ENCODE assay signal across 12 cellular contexts in genomic region chr16:25747160-25747758, GRCh38. TPM values are rescaled to one million over a fixed set of nuclear protein-coding genes. Genes with fewer than 3 reads are reported as not detected.
DNase-seq lines count a peak whose midpoint lies in the region; ATAC-seq and TF ChIP-seq lines count a peak whose summit lies in the region.
"Had no signal": no experiment of that assay in that cellular context is flagged by ENCODE, and none has a peak within 500 bp of the region (broad histone marks: within the 10 kb centered on the region; RNA-seq: fewer than 3 reads in every experiment).

No MANE protein-coding gene starts in this region.

- H3K9ac ChIP-seq in GM23248 (no peak overlapping the region), Karpas-422 (ENCODE audit: low read length) (no peak overlapping the region)

- no peaks in the 10 kb centered on the region for H3K9me2 ChIP-seq in GM23248 (ENCODE audit: insufficient read depth)
- H3K9me2 ChIP-seq in Karpas-422 (replicated peaks; ENCODE audit: insufficient read depth, low read length): no peaks in the 10 kb centered on the region

- no peaks in the 10 kb centered on the region for H3K4me1 ChIP-seq in GM23248 (ENCODE audit: insufficient read depth)
- no peaks in the 10 kb centered on the region for H3K4me1 ChIP-seq in Karpas-422 (ENCODE audit: low read length)
- H3K4me1 ChIP-seq: esophagus squamous epithelium had no signal

- 41% methylated on average over 7 of the region's 7 CpGs for WGBS in GM23248 (ENCODE audit: low coverage in 1 of 2, low lambda C conversion rate in 2 of 2, missing lambda C conversion rate in 2 of 2), 2 experiments

- H2AFZ ChIP-seq in GM23248 (no peak overlapping the region), Karpas-422 (ENCODE audit: low read length) (no peak overlapping the region)

- intact Hi-C loops in activated CD8-positive, alpha-beta T cell treated with anti-CD3 and anti-CD28 coated beads for 36 hours (cut with micrococcal nuclease): no loop called here
- intact Hi-C loops in left ventricle myocardium superior (cut with micrococcal nuclease): no loop called here

- CTCF ChIA-PET in activated CD8-positive, alpha-beta T cell treated with anti-CD3 and anti-CD28 coated beads for 36 hours (lab: Charles Lee): no interaction called here

- H3K4me3 Mint-ChIP-seq in activated CD8-positive, alpha-beta T cell treated with anti-CD3 and anti-CD28 coated beads for 36 hours: no peak overlapping the region
- H3K4me3 Mint-ChIP-seq: nephron had no signal

- H3K27me3 ChIP-seq in GM23248 (replicated peaks; ENCODE audit: insufficient read depth) (no peaks in the 10 kb centered on the region), Karpas-422 (ENCODE audit: low read length) (no peaks in the 10 kb centered on the region)
- H3K27me3 ChIP-seq: esophagus squamous epithelium had no signal

- POLR2A ChIA-PET in activated CD8-positive, alpha-beta T cell treated with anti-CD3 and anti-CD28 coated beads for 36 hours (lab: Charles Lee): no interaction called here

- no peaks in the 10 kb centered on the region for H3K4me1 Mint-ChIP-seq in activated CD8-positive, alpha-beta T cell treated with anti-CD3 and anti-CD28 coated beads for 36 hours (ENCODE audit: low read depth)
- H3K4me1 Mint-ChIP-seq: nephron had no signal

- H4K20me1 ChIP-seq in GM23248 (ENCODE audit: insufficient read depth): no peaks in the 10 kb centered on the region
- H4K20me1 ChIP-seq in Karpas-422 (ENCODE audit: insufficient read depth, low read depth, low read length): no peaks in the 10 kb centered on the region

- no peak overlapping the region for H3K27ac Mint-ChIP-seq in activated CD8-positive, alpha-beta T cell treated with anti-CD3 and anti-CD28 coated beads for 36 hours
- H3K27ac Mint-ChIP-seq: nephron had no signal

- H3F3A ChIP-seq in GM23248 (ENCODE audit: insufficient read depth): no peaks in the 10 kb centered on the region

- H3K27ac ChIP-seq in GM23248 (no peak overlapping the region), Karpas-422 (ENCODE audit: low read length) (no peak overlapping the region)
- H3K27ac ChIP-seq: esophagus squamous epithelium had no signal

- peaks cover 1% of the 10 kb centered on the region for H3K9me3 Mint-ChIP-seq in activated CD8-positive, alpha-beta T cell treated with anti-CD3 and anti-CD28 coated beads for 36 hours
- H3K9me3 Mint-ChIP-seq: nephron had no signal

- H3K4me3 ChIP-seq in GM23248: no peak overlapping the region
- no peak overlapping the region for H3K4me3 ChIP-seq in Karpas-422 (ENCODE audit: low read length)
- H3K4me3 ChIP-seq: esophagus squamous epithelium had no signal

- in situ Hi-C loops in GM23248 (cut with MboI): no loop called here

- H3K4me2 ChIP-seq in GM23248 (ENCODE audit: unreplicated experiment) (no peak overlapping the region), Karpas-422 (ENCODE audit: low read depth, low read length, poor library complexity, severe bottlenecking) (no peak overlapping the region)

- no peak for ATAC-seq in activated CD8-positive, alpha-beta T cell treated with anti-CD3 and anti-CD28 coated beads for 36 hours
- ATAC-seq in left ventricle myocardium superior: no peak
- ATAC-seq in HG03039 (IDR thresholded peaks at IDR 0.05; ENCODE audit: unreplicated experiment): no peak

- DNase-seq in GM23248: peak; percentile 6
- peak; percentile 58 for DNase-seq in Karpas-422
- peak; percentile 11 for DNase-seq in activated CD8-positive, alpha-beta T cell treated with anti-CD3 and anti-CD28 coated beads for 36 hours
- peak; percentile 11 for DNase-seq in medulla oblongata (ENCODE audit: extremely low spot score)
- no peak for DNase-seq in left ventricle myocardium superior
- DNase-seq in activated T-cell treated with anti-CD3 and anti-CD28 coated beads, Interleukin-2, amount 50 U/mL, for 1 hour: no peak
- DNase-seq: esophagus squamous epithelium, NCI-H146, T-helper 9 cell had no signal

- H3K36me3 Mint-ChIP-seq in activated CD8-positive, alpha-beta T cell treated with anti-CD3 and anti-CD28 coated beads for 36 hours (ENCODE audit: low read depth): no peaks in the 10 kb centered on the region

- H3K79me2 ChIP-seq in GM23248 (ENCODE audit: insufficient read depth): no peaks in the 10 kb centered on the region
- no peaks in the 10 kb centered on the region for H3K79me2 ChIP-seq in Karpas-422 (ENCODE audit: low read length)

- TF ChIP-seq CTCF in activated CD8-positive, alpha-beta T cell treated with anti-CD3 and anti-CD28 coated beads for 36 hours (IDR thresholded peaks at IDR 0.05): no peak

- no peaks in the 10 kb centered on the region for H3K9me3 ChIP-seq in GM23248 (ENCODE audit: low read depth)
- H3K9me3 ChIP-seq in Karpas-422 (ENCODE audit: low read length): no peaks in the 10 kb centered on the region
- H3K9me3 ChIP-seq: esophagus squamous epithelium had no signal

- H3K27me3 Mint-ChIP-seq in activated CD8-positive, alpha-beta T cell treated with anti-CD3 and anti-CD28 coated beads for 36 hours: no peaks in the 10 kb centered on the region

- H3K36me3 ChIP-seq in GM23248 (ENCODE audit: low read depth): no peaks in the 10 kb centered on the region
- H3K36me3 ChIP-seq in Karpas-422 (ENCODE audit: insufficient read depth, low read length): no peaks in the 10 kb centered on the region
- H3K36me3 ChIP-seq: esophagus squamous epithelium had no signal

RNA-seq across cellular contexts. Expression of gene HS3ST4, which starts 55.5 kb away (rescaled TPM):
- total RNA-seq in GM23248 (2014; rRNA removed; shearing (Covaris generic)): not detected in 2 replicates
- not detected in 2 replicates for polyA plus RNA-seq in GM23248 (2016; fragmentation: Nextera tagmentation; extraction: Ambion mirVana)
- not detected in 2 replicates for total RNA-seq in Karpas-422 (2014; rRNA removed; shearing (Covaris generic); ENCODE audit: low replicate concordance)
- not detected for total RNA-seq in activated CD8-positive, alpha-beta T cell treated with anti-CD3 and anti-CD28 coated beads for 36 hours
- not detected for total RNA-seq in left ventricle myocardium superior
- polyA plus RNA-seq: keratinocyte had no signal

Comparison
In these comparisons a context has a peak if more than half of its experiments do, and no peak if none do; other contexts are left out.
1. DNase-seq: peak in GM23248 (single experiment), Karpas-422 (single experiment), activated CD8-positive, alpha-beta T cell treated with anti-CD3 and anti-CD28 coated beads for 36 hours (single experiment) and medulla oblongata (single experiment); none in left ventricle myocardium superior (single experiment) and activated T-cell treated with anti-CD3 and anti-CD28 coated beads, Interleukin-2, amount 50 U/mL, for 1 hour (single experiment).